Comparison of ENCODE assay signal across 22 cellular contexts in genomic region chr5:181234116-181234454, GRCh38. TPM values are rescaled to one million over a fixed set of nuclear protein-coding genes. Genes with fewer than 3 reads are reported as not detected.
DNase-seq lines count a peak whose midpoint lies in the region; ATAC-seq and TF ChIP-seq lines count a peak whose summit lies in the region.
"Had no signal": no experiment of that assay in that cellular context is flagged by ENCODE, and none has a peak within 500 bp of the region (broad histone marks: within the 10 kb centered on the region; RNA-seq: fewer than 3 reads in every experiment).

No MANE protein-coding gene starts in this region.

- H3K4me1 ChIP-seq in BLaER1 (peaks cover 53% of the 10 kb centered on the region), GM23338 (ENCODE audit: insufficient read depth) (peaks cover 7% of the 10 kb centered on the region)
- H3K4me1 ChIP-seq: Caco-2, vagina had no signal

- H3K4me3 Mint-ChIP-seq in GM23338 (no peak overlapping the region), WTC11 (no peak overlapping the region), neural crest cell (peak overlapping the region; percentile 70)
- H3K4me3 Mint-ChIP-seq: activated naive CD4-positive, alpha-beta T cell treated with anti-CD3 and anti-CD28 coated beads for 36 hours; dendritic cell treated with granulocyte-macrophage colony-stimulating factor and Interleukin-4, amounts not matched to agents 40 ng/mL and 50 ng/mL, for 4 days; T-cell had no signal

- intact Hi-C loops in sciatic nerve (cut with DNase I), result no loop called here

- H3K36me3 Mint-ChIP-seq in GM23338 (ENCODE audit: low read depth) (peaks cover 83% of the 10 kb centered on the region), WTC11 (peaks cover 59% of the 10 kb centered on the region), neural crest cell (ENCODE audit: low read depth) (peaks cover 38% of the 10 kb centered on the region)

- peaks cover 47% of the 10 kb centered on the region for H3F3A ChIP-seq in GM23338 (replicated peaks; ENCODE audit: low read depth)

- POLR2A ChIA-PET in WTC11 (lab: Charles Lee), result interaction anchor here (1.1 to 1.8 kb wide), 2 partner anchors 10 to 17 kb away, joined by 4 to 7 read pairs; partner anchors contain the start of gene TRIM41

- TF ChIP-seq CTCF in GM23338 (conservative IDR thresholded peaks at IDR 0.05; ENCODE audit: low read depth in 2 of 2), result no peak
- TF ChIP-seq CTCF in WTC11 (IDR thresholded peaks at IDR 0.05), result no peak
- no peak for TF ChIP-seq CTCF in neural crest cell (conservative IDR thresholded peaks at IDR 0.05)

- H3K9me3 Mint-ChIP-seq in GM23338 (peaks cover 6% of the 10 kb centered on the region; the same call in 1 of the 3 replicates), WTC11 (no peaks in the 10 kb centered on the region), neural crest cell (no peaks in the 10 kb centered on the region)
- H3K9me3 Mint-ChIP-seq: activated naive CD4-positive, alpha-beta T cell treated with anti-CD3 and anti-CD28 coated beads for 36 hours; dendritic cell treated with granulocyte-macrophage colony-stimulating factor and Interleukin-4, amounts not matched to agents 40 ng/mL and 50 ng/mL, for 4 days had no signal

- peaks cover 10% of the 10 kb centered on the region for H3K79me2 ChIP-seq in GM23338 (replicated peaks; ENCODE audit: insufficient read depth)

- no peak overlapping the region for H3K27ac Mint-ChIP-seq in GM23338
- H3K27ac Mint-ChIP-seq in WTC11, result no peak overlapping the region
- H3K27ac Mint-ChIP-seq in neural crest cell (ENCODE audit: unreplicated experiment), result no peak overlapping the region
- H3K27ac Mint-ChIP-seq: dendritic cell treated with granulocyte-macrophage colony-stimulating factor and Interleukin-4, amounts not matched to agents 40 ng/mL and 50 ng/mL, for 4 days had no signal

- H3K9ac ChIP-seq in BLaER1, result 0 out of 2 replicates have a peak overlapping the region, but pooled peaks have one; percentile 29

- H3K4me1 Mint-ChIP-seq in GM23338, result peaks cover 21% of the 10 kb centered on the region
- H3K4me1 Mint-ChIP-seq in WTC11, result peaks cover 14% of the 10 kb centered on the region
- peaks cover 14% of the 10 kb centered on the region for H3K4me1 Mint-ChIP-seq in neural crest cell

- CTCF ChIA-PET in WTC11 (lab: Charles Lee), result interaction anchor here (1.7 kb wide), 1 partner anchor 39 kb away, joined by 3 read pairs; no protein-coding TSS in a partner anchor

- peaks cover 45% of the 10 kb centered on the region for H3K27me3 Mint-ChIP-seq in GM23338 (ENCODE audit: insufficient read depth, low read depth, poor library complexity)
- no peaks in the 10 kb centered on the region for H3K27me3 Mint-ChIP-seq in WTC11 (ENCODE audit: low read depth)
- peaks cover 26% of the 10 kb centered on the region for H3K27me3 Mint-ChIP-seq in neural crest cell (ENCODE audit: low read depth)
- H3K27me3 Mint-ChIP-seq: dendritic cell treated with granulocyte-macrophage colony-stimulating factor and Interleukin-4, amounts not matched to agents 40 ng/mL and 50 ng/mL, for 4 days; T-cell had no signal

- no peaks in the 10 kb centered on the region for H3K9me2 ChIP-seq in GM23338 (ENCODE audit: insufficient read depth)

- H3K4me3 ChIP-seq in BLaER1 (no peak overlapping the region), GM23338 (no peak overlapping the region)
- H3K4me3 ChIP-seq: smooth muscle cell, thoracic aorta, vagina had no signal

- H4K20me1 ChIP-seq in BLaER1 (peaks cover 66% of the 10 kb centered on the region), GM23338 (replicated peaks; ENCODE audit: insufficient read depth) (peaks cover 32% of the 10 kb centered on the region)

- H3K4me2 ChIP-seq in BLaER1, result peak overlapping the region; percentile 45
- no peak overlapping the region for H3K4me2 ChIP-seq in GM23338
- H3K4me2 ChIP-seq: smooth muscle cell had no signal

- H3K27ac ChIP-seq in BLaER1 (peak overlapping the region; percentile 68), GM23338 (ENCODE audit: low read depth) (peak overlapping the region; percentile 86; the same call in 1 of the 2 replicates)
- H3K27ac ChIP-seq: thoracic aorta, vagina had no signal

- no peak for DNase-seq in GM23338 (ENCODE audit: low spot score)
- no peak for DNase-seq in WTC11 (ENCODE audit: low spot score)
- DNase-seq in neural crest cell (ENCODE audit: low read depth, low spot score), result no peak
- DNase-seq in DMS153 treated with DMSO at 0.1 percent for 48 hours (lab: John Stamatoyannopoulos, UW; ENCODE audit: unreplicated experiment), result no peak
- no peak for DNase-seq in sciatic nerve (ENCODE audit: low spot score)
- DNase-seq: activated CD4-positive, alpha-beta T cell treated with anti-CD3 and anti-CD28 coated beads for 4 hours; activated naive CD4-positive, alpha-beta T cell treated with anti-CD3 and anti-CD28 coated beads for 36 hours; anterior cingulate cortex; C1 segment of cervical spinal cord; Caco-2; KG1; NCI-H146; NCI-H510A; stimulated activated naive CD4-positive, alpha-beta T cell; T-cell had no signal

- H3K36me3 ChIP-seq in BLaER1 (peaks cover 84% of the 10 kb centered on the region), GM23338 (ENCODE audit: insufficient read depth) (peaks cover 39% of the 10 kb centered on the region)

- H3K9me3 ChIP-seq in BLaER1, result no peaks in the 10 kb centered on the region
- H3K9me3 ChIP-seq: Caco-2, thoracic aorta, vagina had no signal

- H2AFZ ChIP-seq in GM23338, result no peak overlapping the region

- no peaks in the 10 kb centered on the region; the same call in 1 of the 2 replicates for H3K27me3 ChIP-seq in BLaER1
- no peaks in the 10 kb centered on the region for H3K27me3 ChIP-seq in GM23338 (ENCODE audit: insufficient read depth)
- H3K27me3 ChIP-seq: vagina had no signal

- ATAC-seq in GM23338, result peak; percentile 15
- peak; percentile 4 for ATAC-seq in WTC11
- no peak for ATAC-seq in GM18861 (IDR thresholded peaks at IDR 0.05; ENCODE audit: unreplicated experiment)
- no peak for ATAC-seq in GM21360 (IDR thresholded peaks at IDR 0.05; ENCODE audit: unreplicated experiment)
- no peak for ATAC-seq in sciatic nerve

TF ChIP-seq in WTC11, 78 proteins besides CTCF, POLR2A, EP300 and RAD21 (continues in another document):
- TF ChIP-seq AR (CRISPR knock-in tag; IDR thresholded peaks at IDR 0.05) (0 out of 2 replicates have a peak, but pooled peaks have one; percentile 8), FOXP4 (CRISPR knock-in tag; IDR thresholded peaks at IDR 0.05) (no peak), MXD4 (CRISPR knock-in tag; IDR thresholded peaks at IDR 0.05; ENCODE audit: borderline replicate concordance) (no peak), HMGA2 (CRISPR knock-in tag; IDR thresholded peaks at IDR 0.05) (no peak), ZNF317 (CRISPR knock-in tag; IDR thresholded peaks at IDR 0.05; ENCODE audit: borderline replicate concordance, low read depth) (no peak), ZNF263 (CRISPR knock-in tag; IDR thresholded peaks at IDR 0.05; ENCODE audit: low read depth) (no peak)

RNA-seq across cellular contexts. Expression of gene RACK1, which starts 9.6 kb away (rescaled TPM):
- 4,589 and 4,798 TPM in 2 replicates for total RNA-seq in GM23338 (2014; rRNA removed; shearing (Covaris generic))
- 2,372 and 2,567 TPM in 2 replicates for polyA plus RNA-seq in GM23338 (2016; fragmentation: Nextera tagmentation; extraction: Ambion mirVana)
- total RNA-seq in WTC11 (2021) (2,360 to 2,535 TPM (median 2,479 TPM) in 3 replicates), neural crest cell (2,359 and 2,449 TPM in 2 replicates), sciatic nerve (1,122 TPM)

RNA-seq across cellular contexts. Expression of gene TRIM41, which starts 11.0 kb away (rescaled TPM):
- 8.7 and 9.7 TPM in 2 replicates for total RNA-seq in GM23338 (2014; rRNA removed; shearing (Covaris generic))
- 6.2 and 7.3 TPM in 2 replicates for polyA plus RNA-seq in GM23338 (2016; fragmentation: Nextera tagmentation; extraction: Ambion mirVana)
- total RNA-seq in WTC11 (2021) (31.9 to 33.5 TPM (median 32.2 TPM) in 3 replicates), neural crest cell (34.5 and 39.1 TPM in 2 replicates), sciatic nerve (24.6 TPM)

RNA-seq across cellular contexts. Expression of gene TRIM52, which starts 26.9 kb away (rescaled TPM):
- 2.9 and 6.2 TPM in 2 replicates for total RNA-seq in GM23338 (2014; rRNA removed; shearing (Covaris generic))
- 4.1 and 8.1 TPM in 2 replicates for polyA plus RNA-seq in GM23338 (2016; fragmentation: Nextera tagmentation; extraction: Ambion mirVana)
- total RNA-seq in WTC11 (2021) (7.8 to 10.1 TPM (median 8.7 TPM) in 3 replicates), neural crest cell (9.0 TPM in 2 replicates), sciatic nerve (14.1 TPM)

RNA-seq across cellular contexts. Expression of gene TRIM7, which starts 29.1 kb away (rescaled TPM):
- 0.56 and 0.66 TPM in 2 replicates for total RNA-seq in GM23338 (2014; rRNA removed; shearing (Covaris generic))
- 0.37 and 0.53 TPM in 2 replicates for polyA plus RNA-seq in GM23338 (2016; fragmentation: Nextera tagmentation; extraction: Ambion mirVana)
- total RNA-seq in WTC11 (2021) (0.64 to 1.4 TPM (median 0.98 TPM) in 3 replicates), neural crest cell (not detected in 2 replicates), sciatic nerve (3.2 TPM)
- total RNA-seq: smooth muscle cell had no signal
- polyA plus RNA-seq: smooth muscle cell had no signal

Comparison
In these comparisons a context has a peak if more than half of its experiments do, and no peak if none do; other contexts are left out.
1. ATAC-seq: peak in GM23338 (single experiment) and WTC11 (single experiment); none in GM18861 (single experiment), GM21360 (single experiment) and sciatic nerve (single experiment).